In the genomic region with DNA sequence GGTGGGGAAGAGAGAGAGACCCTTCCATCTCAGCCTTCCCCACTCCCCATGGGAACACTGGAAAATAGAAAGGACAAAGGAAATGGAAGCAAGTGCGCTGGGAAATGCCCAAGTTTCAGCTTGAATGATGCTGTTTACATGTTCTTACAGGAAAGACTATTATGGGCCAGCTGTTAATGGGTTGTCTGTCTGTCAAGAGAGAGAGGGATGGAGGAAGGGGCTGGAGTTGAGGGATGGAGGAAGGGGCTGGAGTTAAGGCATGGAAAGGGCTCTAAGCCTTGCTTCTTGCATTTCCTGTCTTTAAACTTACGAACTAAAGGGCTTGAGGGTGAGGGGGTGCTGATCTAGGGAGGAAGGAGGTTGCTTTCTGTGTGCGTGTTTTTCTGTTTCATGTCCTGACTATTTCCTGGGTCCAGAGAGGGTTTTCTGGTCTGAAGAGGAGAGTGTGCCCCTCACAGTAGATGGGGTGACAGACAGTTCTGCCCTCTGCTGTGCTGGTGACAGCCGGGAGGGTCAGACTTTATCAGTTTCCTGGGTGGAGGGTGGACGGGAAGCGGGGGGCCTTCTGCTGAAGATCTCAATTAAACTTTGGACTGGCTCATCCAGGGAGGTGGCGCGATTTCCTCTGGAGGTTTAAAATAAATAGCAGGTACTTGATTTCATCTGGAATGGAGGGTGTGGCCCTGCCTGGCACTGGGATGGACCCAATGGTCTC, we compare ENCODE assay signal across 9 cellular contexts. TPM values are rescaled to one million over a fixed set of nuclear protein-coding genes. Genes with fewer than 3 reads are reported as not detected.
DNase-seq lines count a peak whose midpoint lies in the region; ATAC-seq and TF ChIP-seq lines count a peak whose summit lies in the region.
"Had no signal": no experiment of that assay in that cellular context is flagged by ENCODE, and none has a peak within 500 bp of the region (broad histone marks: within the 10 kb centered on the region; RNA-seq: fewer than 3 reads in every experiment).

No MANE protein-coding gene starts in this region.

- peaks cover 4% of the 10 kb centered on the region for H3K36me3 Mint-ChIP-seq in activated CD4-positive, alpha-beta T cell treated with anti-CD3 and anti-CD28 coated beads, Interleukin-2, amount 10 ng/mL, durations not matched to agents 7 days and 5 days (ENCODE audit: low read depth)
- H3K36me3 Mint-ChIP-seq in activated naive CD8-positive, alpha-beta T cell: peaks cover 3% of the 10 kb centered on the region

- no peak for TF ChIP-seq CTCF in lung (IDR thresholded peaks at IDR 0.05; ENCODE audit: control extremely low read depth, extremely low read depth)

- H3K9ac ChIP-seq in stomach smooth muscle (ENCODE audit: low read length in 2 of 2): no peak overlapping the region

- no peaks in the 10 kb centered on the region for H3K27me3 Mint-ChIP-seq in activated CD4-positive, alpha-beta T cell treated with anti-CD3 and anti-CD28 coated beads, Interleukin-2, amount 10 ng/mL, durations not matched to agents 7 days and 5 days
- no peaks in the 10 kb centered on the region for H3K27me3 Mint-ChIP-seq in activated naive CD8-positive, alpha-beta T cell

- peaks cover 3% of the 10 kb centered on the region for H3K9me3 Mint-ChIP-seq in activated CD4-positive, alpha-beta T cell treated with anti-CD3 and anti-CD28 coated beads, Interleukin-2, amount 10 ng/mL, durations not matched to agents 7 days and 5 days
- no peaks in the 10 kb centered on the region for H3K9me3 Mint-ChIP-seq in activated naive CD8-positive, alpha-beta T cell (ENCODE audit: low read depth)

- CTCF ChIA-PET in activated CD4-positive, alpha-beta T cell treated with anti-CD3 and anti-CD28 coated beads, Interleukin-2, amount 10 ng/mL, durations not matched to agents 7 days and 5 days (lab: Charles Lee): interaction anchor here (0.6 to 1.8 kb wide), 4 partner anchors 9 to 181 kb away, joined by 3 to 5 read pairs (median 4); no protein-coding TSS in a partner anchor

- peaks cover 19 to 26% of the 10 kb centered on the region in 2 donors for H3K4me1 ChIP-seq in lung (ENCODE audit: control insufficient read depth in 2 of 2, insufficient read depth in 2 of 2, low read length in 2 of 2)
- H3K4me1 ChIP-seq in stomach smooth muscle (ENCODE audit: control insufficient read depth, insufficient read depth, low read length): peaks cover 42% of the 10 kb centered on the region

- POLR2A ChIA-PET in activated CD4-positive, alpha-beta T cell treated with anti-CD3 and anti-CD28 coated beads, Interleukin-2, amount 10 ng/mL, durations not matched to agents 7 days and 5 days (lab: Charles Lee): no interaction called here

- H3K4me3 Mint-ChIP-seq in activated CD4-positive, alpha-beta T cell treated with anti-CD3 and anti-CD28 coated beads, Interleukin-2, amount 10 ng/mL, durations not matched to agents 7 days and 5 days: no peak overlapping the region
- peak overlapping the region; percentile 43 for H3K4me3 Mint-ChIP-seq in activated naive CD8-positive, alpha-beta T cell

- ATAC-seq in lung (ENCODE audit: insufficient read depth, low FRiP score): no peak
- no peak for ATAC-seq in left lobe of liver

- H3K27ac Mint-ChIP-seq in activated CD4-positive, alpha-beta T cell treated with anti-CD3 and anti-CD28 coated beads, Interleukin-2, amount 10 ng/mL, durations not matched to agents 7 days and 5 days: peak overlapping the region; percentile 28
- peak overlapping the region; percentile 85 for H3K27ac Mint-ChIP-seq in activated naive CD8-positive, alpha-beta T cell

- H3K4me1 Mint-ChIP-seq in activated CD4-positive, alpha-beta T cell treated with anti-CD3 and anti-CD28 coated beads, Interleukin-2, amount 10 ng/mL, durations not matched to agents 7 days and 5 days: peaks cover 38% of the 10 kb centered on the region
- H3K4me1 Mint-ChIP-seq in activated naive CD8-positive, alpha-beta T cell (ENCODE audit: low read depth): peaks cover 44% of the 10 kb centered on the region

- H3K36me3 ChIP-seq in lung (ENCODE audit: control insufficient read depth in 2 of 2, insufficient read depth in 2 of 2, low read length in 2 of 2) (no peaks in the 10 kb centered on the region), stomach smooth muscle (ENCODE audit: control insufficient read depth in 2 of 2, insufficient read depth in 2 of 2, low read length in 2 of 2) (no peaks in the 10 kb centered on the region)

- H3K27ac ChIP-seq in lung (ENCODE audit: low read depth in 1 of 2, low read length in 1 of 2) (peak overlapping the region; percentile 54 to 76), stomach smooth muscle (ENCODE audit: low read length) (peak overlapping the region; percentile 31)

- WGBS in lung, 2 donors: 47 to 64% methylated on average over 8 of the region's 8 CpGs

- no peak for DNase-seq in activated CD4-positive, alpha-beta T cell treated with anti-CD3 and anti-CD28 coated beads, Interleukin-2, amount 10 ng/mL, durations not matched to agents 7 days and 5 days
- no peak for DNase-seq in activated CD4-positive, alpha-beta T cell treated with anti-CD3 and anti-CD28 coated beads, Interleukin-2, amount 50 U/mL, for 4 hours
- no peak for DNase-seq in lung (ENCODE audit: low spot score)
- DNase-seq in NCI-H510A (lab: John Stamatoyannopoulos, UW): no peak
- no peak for DNase-seq in left lobe of liver (ENCODE audit: low spot score)
- DNase-seq in NCI-H774 (lab: John Stamatoyannopoulos, UW): no peak
- DNase-seq: aorta had no signal

- H3K4me3 ChIP-seq in lung: no peak overlapping the region
- no peak overlapping the region for H3K4me3 ChIP-seq in stomach smooth muscle (ENCODE audit: low read length in 2 of 2)

- H3K9me3 ChIP-seq in lung (ENCODE audit: control insufficient read depth in 2 of 2, insufficient read depth in 1 of 2, low read length in 1 of 2) (no peaks in the 10 kb centered on the region), stomach smooth muscle (ENCODE audit: control insufficient read depth in 2 of 2, low read length in 2 of 2) (no peaks in the 10 kb centered on the region)

- no peaks in the 10 kb centered on the region for H3K27me3 ChIP-seq in lung (ENCODE audit: control insufficient read depth, insufficient read depth)
- H3K27me3 ChIP-seq in stomach smooth muscle (ENCODE audit: control insufficient read depth in 1 of 2, insufficient read depth in 2 of 2, low read length in 2 of 2): no peaks in the 10 kb centered on the region

RNA-seq across cellular contexts. Expression of gene GRK5, which starts 30.5 kb away (rescaled TPM):
- 10 to 100 TPM; 26.0 to 27.5 TPM for total RNA-seq in activated CD4-positive, alpha-beta T cell treated with anti-CD3 and anti-CD28 coated beads, Interleukin-2, amount 10 ng/mL, durations not matched to agents 7 days and 5 days
- total RNA-seq in lung (10 to 100 TPM; 42.7 to 43.1 TPM), left lobe of liver (8.4 TPM)
- 10 to 100 TPM; 18.5 to 37.9 TPM for polyA plus RNA-seq in lung

RNA-seq across cellular contexts. Expression of gene PRDX3, which starts 59.3 kb away (rescaled TPM):
- total RNA-seq in activated CD4-positive, alpha-beta T cell treated with anti-CD3 and anti-CD28 coated beads, Interleukin-2, amount 10 ng/mL, durations not matched to agents 7 days and 5 days: 100 to 1,000 TPM; 121 to 122 TPM
- total RNA-seq in lung (100 to 1,000 TPM in 1 of 2 donors, 10 to 100 TPM in 1; 99.9 to 118 TPM), left lobe of liver (157 TPM)
- polyA plus RNA-seq in lung: 100 to 1,000 TPM in 1 of 2 donors, 10 to 100 TPM in 1; 84.1 to 155 TPM
